ENCODE assay signal across 8 cellular contexts in genomic region chr1:150629115-150629928, GRCh38. TPM values are rescaled to one million over a fixed set of nuclear protein-coding genes. Genes with fewer than 3 reads are reported as not detected.
DNase-seq lines count a peak whose midpoint lies in the region; ATAC-seq and TF ChIP-seq lines count a peak whose summit lies in the region.

TSS of gene ENSA (minus strand) at chr1:150629612. CDS start at chr1:150629470, 142 bp downstream.

- H3K4me3 ChIP-seq in OCI-LY1 (ENCODE audit: low read depth, low read length, poor library complexity, severe bottlenecking), result peak within 1 kb of the TSS; percentile 75
- H3K4me3 ChIP-seq in mesodermal cell (ENCODE audit: extremely low read depth, insufficient read depth, low read length, poor library complexity, severe bottlenecking), result peak within 1 kb of the TSS; percentile 74

- whole genome bisulfite sequencing in mesodermal cell (ENCODE audit: insufficient coverage in 2 of 2), 2 experiments, result 0% methylated on average over 36 to 37 of the region's 49 CpGs

- TF ChIP-seq CTCF in OCI-LY1 (IDR thresholded peaks at IDR 0.05; ENCODE audit: low read length) (no peak), endothelial cell (IDR thresholded peaks at IDR 0.05; ENCODE audit: unreplicated experiment) (no peak)

- 0 out of 2 replicates have a peak, but pooled peaks cover 3% of the 10 kb centered on the region for H3F3A ChIP-seq in OCI-LY1 (ENCODE audit: insufficient read depth, low read length)

- H3K9me2 ChIP-seq in OCI-LY1 (ENCODE audit: low read depth, low read length), result no peaks in the 10 kb centered on the region

- H3K36me3 ChIP-seq in OCI-LY1 (ENCODE audit: insufficient read depth, low read length), result peaks cover 40% of the 10 kb centered on the region
- peaks cover 39% of the 10 kb centered on the region for H3K36me3 ChIP-seq in mesodermal cell (ENCODE audit: control insufficient read depth, insufficient read depth, low read length)

- H3K79me2 ChIP-seq in OCI-LY1 (ENCODE audit: insufficient read depth, low read length), result peaks cover 19% of the 10 kb centered on the region

- no peaks in the 10 kb centered on the region for H3K9me3 Mint-ChIP-seq in endothelial cell (ENCODE audit: unreplicated experiment)

- H3K36me3 Mint-ChIP-seq in endothelial cell (ENCODE audit: low read depth, unreplicated experiment), result peaks cover 28% of the 10 kb centered on the region

- H3K4me1 Mint-ChIP-seq in endothelial cell (ENCODE audit: unreplicated experiment), result peaks cover 31% of the 10 kb centered on the region

- no peak within 1 kb of the TSS for H3K27ac Mint-ChIP-seq in endothelial cell (ENCODE audit: unreplicated experiment)

- H3K4me2 ChIP-seq in OCI-LY1 (ENCODE audit: low read length), result peak within 1 kb of the TSS; percentile 92

- H3K9me3 ChIP-seq in OCI-LY1 (ENCODE audit: low read length) (no peaks in the 10 kb centered on the region), mesodermal cell (ENCODE audit: control insufficient read depth, low read length) (no peaks in the 10 kb centered on the region)

- H3K27ac ChIP-seq in OCI-LY1 (ENCODE audit: low read depth, low read length, poor library complexity, severe bottlenecking) (peak within 1 kb of the TSS; percentile 80), mesodermal cell (ENCODE audit: low read depth, low read length, severe bottlenecking) (peak within 1 kb of the TSS; percentile 99)

- peak within 1 kb of the TSS; percentile 84 for H3K9ac ChIP-seq in OCI-LY1 (ENCODE audit: low read length)

- H3K4me3 Mint-ChIP-seq in endothelial cell (ENCODE audit: unreplicated experiment), result no peak within 1 kb of the TSS

- no peaks in the 10 kb centered on the region for H3K27me3 Mint-ChIP-seq in endothelial cell (ENCODE audit: unreplicated experiment)

- H3K4me1 ChIP-seq in OCI-LY1 (ENCODE audit: insufficient read depth, low read length, severe bottlenecking) (peaks cover 19% of the 10 kb centered on the region), mesodermal cell (ENCODE audit: control insufficient read depth, insufficient read depth, low read length, poor library complexity, severe bottlenecking) (peaks cover 8% of the 10 kb centered on the region)

- DNase-seq in DMS 273 (lab: John Stamatoyannopoulos, UW; ENCODE audit: unreplicated experiment), result peak; percentile 100
- DNase-seq in HuH-7 (ENCODE audit: low spot score), result peak; percentile 73
- peak; percentile 92 for DNase-seq in activated CD8-positive, alpha-beta memory T cell treated with anti-CD3 and anti-CD28 coated beads, Interleukin-2, amount 50 U/mL, for 4 hours
- DNase-seq in endothelial cell (ENCODE audit: low spot score), result peak; percentile 85
- peak; percentile 90 to 97 for DNase-seq in stimulated activated CD8-positive, alpha-beta memory T cell treated with anti-CD3 and anti-CD28 coated beads, Interleukin-15, amount 100 ng/mL, for 4 hours (ENCODE audit: low read depth in 2 of 2)

- H2AFZ ChIP-seq in OCI-LY1 (ENCODE audit: low read length), result no peak within 1 kb of the TSS

- ATAC-seq in GM21526 (IDR thresholded peaks at IDR 0.05; ENCODE audit: low FRiP score, unreplicated experiment), result peak; percentile 86

- H3K27me3 ChIP-seq in OCI-LY1 (ENCODE audit: insufficient read depth, low read length), result no peaks in the 10 kb centered on the region

- H4K20me1 ChIP-seq in OCI-LY1 (ENCODE audit: insufficient read depth, low read length), result no peaks in the 10 kb centered on the region

RNA-seq across cellular contexts. Expression of gene ENSA, which starts in this region (rescaled TPM):
- 200 TPM for total RNA-seq in endothelial cell (ENCODE audit: unreplicated experiment)
- 98.5 TPM for polyA plus RNA-seq in mesodermal cell (2013, experiment 1 of 2)
- 102 TPM for polyA plus RNA-seq in mesodermal cell (2013, experiment 2 of 2)

Comparison
In these comparisons a context has a peak if more than half of its experiments do, and no peak if none do; other contexts are left out.
1. Peak in every context shown above with its lines: DNase-seq, ATAC-seq, H3K4me3 ChIP-seq and H3K27ac ChIP-seq.